1 cellular context compared by ENCODE assay signal in genomic region chr2:148926291-148926961, GRCh38.
TF ChIP-seq lines count a peak whose summit lies in the region.

No MANE protein-coding gene starts in this region.

TF ChIP-seq in endothelial cell of umbilical vein, 7 proteins besides CTCF, POLR2A, EP300 and RAD21 (continued from another document):
- TF ChIP-seq EZH2 (IDR thresholded peaks at IDR 0.05; ENCODE audit: borderline replicate concordance, low read depth, low read length, severe bottlenecking): no peak
